In the genomic region with DNA sequence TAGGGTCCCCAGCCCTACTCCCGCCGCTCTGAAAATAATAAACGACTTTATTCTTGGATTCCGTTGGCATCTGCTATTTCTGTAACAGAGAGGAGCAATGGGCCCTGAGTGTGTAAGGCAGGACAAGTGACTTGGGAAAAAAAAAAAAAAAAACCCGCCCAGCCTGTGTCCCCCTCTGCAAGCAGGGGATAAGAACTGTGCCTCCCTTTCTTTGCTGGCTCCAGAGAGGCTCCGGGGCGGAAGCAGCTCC, we compare ENCODE assay signal across 8 cellular contexts. TPM values are rescaled to one million over a fixed set of nuclear protein-coding genes. Genes with fewer than 3 reads are reported as not detected.
DNase-seq lines count a peak whose midpoint lies in the region; ATAC-seq lines count a peak whose summit lies in the region.

No MANE protein-coding gene starts in this region.

- H3K9me3 Mint-ChIP-seq in activated naive CD8-positive, alpha-beta T cell treated with anti-CD3 and anti-CD28 coated beads for 36 hours: no peaks in the 10 kb centered on the region
- H3K9me3 Mint-ChIP-seq in stimulated activated naive CD8-positive, alpha-beta T cell treated with anti-CD3 and anti-CD28 coated beads, Interleukin-15, amount 100 ng/mL, for 72 hours: no peaks in the 10 kb centered on the region

- peak overlapping the region; percentile 43 for H3K27ac ChIP-seq in HUES48 (ENCODE audit: low read depth, low read length)
- no peak overlapping the region for H3K27ac ChIP-seq in iPS-20b (ENCODE audit: low read length)

- DNase-seq in activated naive CD8-positive, alpha-beta T cell treated with anti-CD3 and anti-CD28 coated beads for 36 hours: no peak
- no peak for DNase-seq in stimulated activated naive CD8-positive, alpha-beta T cell treated with anti-CD3 and anti-CD28 coated beads, Interleukin-15, amount 100 ng/mL, for 72 hours
- DNase-seq in NCI-H2029 (lab: John Stamatoyannopoulos, UW) (no peak), NCI-H1092 (lab: John Stamatoyannopoulos, UW) (no peak), hepatic stellate cell (ENCODE audit: low spot score) (no peak), NCI-H128 (lab: John Stamatoyannopoulos, UW; ENCODE audit: unreplicated experiment) (no peak)

- peaks cover 16% of the 10 kb centered on the region for H3K4me1 ChIP-seq in HUES48 (ENCODE audit: control insufficient read depth, insufficient read depth, low read length)
- peaks cover 13% of the 10 kb centered on the region for H3K4me1 ChIP-seq in iPS-20b (ENCODE audit: insufficient read depth, low read length)

- ATAC-seq in stimulated activated naive CD8-positive, alpha-beta T cell treated with anti-CD3 and anti-CD28 coated beads, Interleukin-15, amount 100 ng/mL, for 72 hours: no peak

- no peak overlapping the region for H3K9ac ChIP-seq in HUES48 (ENCODE audit: low read depth, low read length)
- H3K9ac ChIP-seq in iPS-20b (ENCODE audit: low read depth, low read length): peak overlapping the region; percentile 62; the same call in 1 of the 2 replicates

- H3K36me3 Mint-ChIP-seq in activated naive CD8-positive, alpha-beta T cell treated with anti-CD3 and anti-CD28 coated beads for 36 hours: peaks cover 4% of the 10 kb centered on the region

- H3K9me3 ChIP-seq in HUES48 (ENCODE audit: control insufficient read depth, insufficient read depth, low read length) (no peaks in the 10 kb centered on the region), iPS-20b (ENCODE audit: insufficient read depth, low read depth, low read length) (no peaks in the 10 kb centered on the region)

- peaks cover 39% of the 10 kb centered on the region for H3K4me1 Mint-ChIP-seq in activated naive CD8-positive, alpha-beta T cell treated with anti-CD3 and anti-CD28 coated beads for 36 hours
- H3K4me1 Mint-ChIP-seq in stimulated activated naive CD8-positive, alpha-beta T cell treated with anti-CD3 and anti-CD28 coated beads, Interleukin-15, amount 100 ng/mL, for 72 hours: peaks cover 79% of the 10 kb centered on the region

- H3K27ac Mint-ChIP-seq in activated naive CD8-positive, alpha-beta T cell treated with anti-CD3 and anti-CD28 coated beads for 36 hours: peak overlapping the region; percentile 86
- peak overlapping the region; percentile 73 to 96 for H3K27ac Mint-ChIP-seq in stimulated activated naive CD8-positive, alpha-beta T cell treated with anti-CD3 and anti-CD28 coated beads, Interleukin-15, amount 100 ng/mL, for 72 hours

- H3K27me3 Mint-ChIP-seq in activated naive CD8-positive, alpha-beta T cell treated with anti-CD3 and anti-CD28 coated beads for 36 hours: no peaks in the 10 kb centered on the region
- H3K27me3 Mint-ChIP-seq in stimulated activated naive CD8-positive, alpha-beta T cell treated with anti-CD3 and anti-CD28 coated beads, Interleukin-15, amount 100 ng/mL, for 72 hours: no peaks in the 10 kb centered on the region

- H3K4me3 ChIP-seq in HUES48 (ENCODE audit: low read depth, low read length) (peak overlapping the region; percentile 81), iPS-20b (ENCODE audit: low read length) (peak overlapping the region; percentile 90)

- no peaks in the 10 kb centered on the region for H3K36me3 ChIP-seq in HUES48 (ENCODE audit: control insufficient read depth, insufficient read depth, low read length)
- H3K36me3 ChIP-seq in iPS-20b (ENCODE audit: insufficient read depth, low read depth, low read length): no peaks in the 10 kb centered on the region

- H3K27me3 ChIP-seq in HUES48 (ENCODE audit: control insufficient read depth, insufficient read depth, low read length) (no peaks in the 10 kb centered on the region; the same call in 1 of the 2 replicates), iPS-20b (ENCODE audit: insufficient read depth, low read length) (peaks cover 26% of the 10 kb centered on the region)

- peak overlapping the region; percentile 83 for H3K4me3 Mint-ChIP-seq in activated naive CD8-positive, alpha-beta T cell treated with anti-CD3 and anti-CD28 coated beads for 36 hours
- H3K4me3 Mint-ChIP-seq in stimulated activated naive CD8-positive, alpha-beta T cell treated with anti-CD3 and anti-CD28 coated beads, Interleukin-15, amount 100 ng/mL, for 72 hours: peak overlapping the region; percentile 89 to 96

RNA-seq across cellular contexts. Expression of gene DNAJC4, which starts 0.5 kb away (rescaled TPM):
- 10 to 100 TPM; 16.5 to 17.7 TPM for total RNA-seq in activated naive CD8-positive, alpha-beta T cell treated with anti-CD3 and anti-CD28 coated beads for 36 hours

RNA-seq across cellular contexts. Expression of gene NUDT22, which starts 3.8 kb away (rescaled TPM):
- 10 to 100 TPM; 58.4 to 69.6 TPM for total RNA-seq in activated naive CD8-positive, alpha-beta T cell treated with anti-CD3 and anti-CD28 coated beads for 36 hours

RNA-seq across cellular contexts. Expression of gene TRPT1, which starts 3.9 kb away (rescaled TPM):
- 10 to 100 TPM; 24.1 to 24.4 TPM for total RNA-seq in activated naive CD8-positive, alpha-beta T cell treated with anti-CD3 and anti-CD28 coated beads for 36 hours

RNA-seq across cellular contexts. Expression of gene VEGFB, which starts 4.5 kb away (rescaled TPM):
- 10 to 100 TPM; 84.7 to 85.8 TPM for total RNA-seq in activated naive CD8-positive, alpha-beta T cell treated with anti-CD3 and anti-CD28 coated beads for 36 hours

RNA-seq across cellular contexts. Expression of gene FKBP2, which starts 11.0 kb away (rescaled TPM):
- total RNA-seq in activated naive CD8-positive, alpha-beta T cell treated with anti-CD3 and anti-CD28 coated beads for 36 hours: 10 to 100 TPM; 21.9 to 22.8 TPM
